Comparison of ENCODE assay signal across 22 cellular contexts in genomic region chrY:7728935-7729317, GRCh38.
A peak's percentile ranks its signal among the peaks of the same experiment; 100 is the strongest.
DNase-seq lines count a peak whose midpoint lies in the region; ATAC-seq and TF ChIP-seq lines count a peak whose summit lies in the region.
"Had no signal": no experiment of that assay in that cellular context is flagged by ENCODE, and none has a peak within 500 bp of the region (broad histone marks: within the 10 kb centered on the region; RNA-seq: fewer than 3 reads in every experiment).

No MANE protein-coding gene starts in this region.

- H3K79me2 ChIP-seq in OCI-LY3 (ENCODE audit: low read length): no peaks in the 10 kb centered on the region

- no peak for TF ChIP-seq CTCF in OCI-LY3 (IDR thresholded peaks at IDR 0.05; ENCODE audit: low read depth, low read length)
- no peak for TF ChIP-seq CTCF in foreskin fibroblast (IDR thresholded peaks at IDR 0.05; ENCODE audit: low read depth, low read length)

- peaks cover under 1% of the 10 kb centered on the region for H3K36me3 ChIP-seq in OCI-LY3 (replicated peaks; ENCODE audit: low read depth, low read length)
- H3K36me3 ChIP-seq: cardiac muscle cell, sigmoid colon, WERI-Rb-1 had no signal

- H3K4me3 Mint-ChIP-seq in stimulated activated memory B cell treated with anti-CD40 and anti-IgM and Interleukin-4, amounts not matched to agents 10 μg/mL and 1 μg/mL and 100 μg/mL, for 72 hours: no peak overlapping the region
- H3K4me3 Mint-ChIP-seq: activated naive CD8-positive, alpha-beta T cell treated with anti-CD3 and anti-CD28 coated beads, Interleukin-2, amount 10 ng/mL, durations not matched to agents 7 days and 5 days; type B pancreatic cell had no signal

- 0 out of 2 replicates have a peak, but pooled peaks cover 5% of the 10 kb centered on the region for H3K9me3 ChIP-seq in OCI-LY3 (ENCODE audit: insufficient read depth, low read length)
- H3K9me3 ChIP-seq: mucosa of descending colon, sigmoid colon had no signal

- H3K27ac Mint-ChIP-seq in stimulated activated memory B cell treated with anti-CD40 and anti-IgM and Interleukin-4, amounts not matched to agents 10 μg/mL and 1 μg/mL and 100 μg/mL, for 72 hours: peak overlapping the region; percentile 73
- H3K27ac Mint-ChIP-seq: activated naive CD8-positive, alpha-beta T cell treated with anti-CD3 and anti-CD28 coated beads, Interleukin-2, amount 10 ng/mL, durations not matched to agents 7 days and 5 days; type B pancreatic cell had no signal

- peak; percentile 32 to 38 for DNase-seq in activated CD4-positive, alpha-beta T cell treated with anti-CD3 and anti-CD28 coated beads, Interleukin-2, amount 50 U/mL, for 48 hours
- DNase-seq in activated CD4-positive, alpha-beta T cell treated with anti-CD3 and anti-CD28 coated beads, Interleukin-2, amount 50 U/mL, for 4 hours: no peak
- DNase-seq in foreskin fibroblast (peak; percentile 24 to 51), SKM-1 (lab: John Stamatoyannopoulos, UW; ENCODE audit: unreplicated experiment) (no peak), NAMALWA (ENCODE audit: low spot score) (no peak)
- DNase-seq: activated naive CD8-positive, alpha-beta T cell treated with anti-CD3 and anti-CD28 coated beads, Interleukin-2, amount 10 ng/mL, durations not matched to agents 7 days and 5 days; DMS53; effector memory CD4-positive, alpha-beta T cell; IMR-90; left cardiac atrium; mucosa of descending colon; NCI-H2029 treated with DMSO at 0.1 percent for 48 hours; NCI-H526 treated with DMSO at 0.1 percent for 48 hours; sigmoid colon; WERI-Rb-1 had no signal

- no peaks in the 10 kb centered on the region for H4K20me1 ChIP-seq in OCI-LY3 (ENCODE audit: insufficient read depth, low read length)

- no peak for ATAC-seq in stimulated activated memory B cell treated with anti-CD40 and anti-IgM and Interleukin-4, amounts not matched to agents 10 μg/mL and 1 μg/mL and 100 μg/mL, for 72 hours
- no peak for ATAC-seq in GM21619 (IDR thresholded peaks at IDR 0.05; ENCODE audit: unreplicated experiment)
- ATAC-seq: mucosa of descending colon, Panc1 had no signal

- peak overlapping the region; percentile 100 for H3K27ac ChIP-seq in OCI-LY3 (ENCODE audit: low read length)
- H3K27ac ChIP-seq: C4-2B, cardiac muscle cell, WERI-Rb-1 had no signal

- H3K4me1 Mint-ChIP-seq in stimulated activated memory B cell treated with anti-CD40 and anti-IgM and Interleukin-4, amounts not matched to agents 10 μg/mL and 1 μg/mL and 100 μg/mL, for 72 hours: peaks cover 55% of the 10 kb centered on the region
- H3K4me1 Mint-ChIP-seq: activated naive CD8-positive, alpha-beta T cell treated with anti-CD3 and anti-CD28 coated beads, Interleukin-2, amount 10 ng/mL, durations not matched to agents 7 days and 5 days had no signal

- no peaks in the 10 kb centered on the region for H3K36me3 Mint-ChIP-seq in stimulated activated memory B cell treated with anti-CD40 and anti-IgM and Interleukin-4, amounts not matched to agents 10 μg/mL and 1 μg/mL and 100 μg/mL, for 72 hours
- H3K36me3 Mint-ChIP-seq: activated naive CD8-positive, alpha-beta T cell treated with anti-CD3 and anti-CD28 coated beads, Interleukin-2, amount 10 ng/mL, durations not matched to agents 7 days and 5 days; type B pancreatic cell had no signal

- H3K9ac ChIP-seq in OCI-LY3 (ENCODE audit: low read length): peak overlapping the region; percentile 83; the same call in 1 of the 2 replicates

- peak overlapping the region; percentile 4; the same call in 1 of the 2 replicates for H2AFZ ChIP-seq in OCI-LY3 (ENCODE audit: low read depth, low read length)

- no peaks in the 10 kb centered on the region for H3K27me3 Mint-ChIP-seq in stimulated activated memory B cell treated with anti-CD40 and anti-IgM and Interleukin-4, amounts not matched to agents 10 μg/mL and 1 μg/mL and 100 μg/mL, for 72 hours
- H3K27me3 Mint-ChIP-seq: activated naive CD8-positive, alpha-beta T cell treated with anti-CD3 and anti-CD28 coated beads, Interleukin-2, amount 10 ng/mL, durations not matched to agents 7 days and 5 days; type B pancreatic cell had no signal

- no peaks in the 10 kb centered on the region for H3K27me3 ChIP-seq in OCI-LY3 (ENCODE audit: low read depth, low read length)
- H3K27me3 ChIP-seq: cardiac muscle cell, sigmoid colon had no signal

- H3K4me2 ChIP-seq in OCI-LY3 (ENCODE audit: low read length): 0 out of 2 replicates have a peak overlapping the region, but pooled peaks have one; percentile 6

- H3K4me3 ChIP-seq in OCI-LY3 (ENCODE audit: low read length) (no peak overlapping the region), foreskin fibroblast (ENCODE audit: low read depth in 1 of 2, low read length in 2 of 2) (no peak overlapping the region)
- H3K4me3 ChIP-seq: cardiac muscle cell, mucosa of descending colon, sigmoid colon had no signal

- H3K4me1 ChIP-seq in OCI-LY3 (ENCODE audit: low read length): peaks cover 97% of the 10 kb centered on the region

- no peaks in the 10 kb centered on the region for H3K9me3 Mint-ChIP-seq in stimulated activated memory B cell treated with anti-CD40 and anti-IgM and Interleukin-4, amounts not matched to agents 10 μg/mL and 1 μg/mL and 100 μg/mL, for 72 hours
- H3K9me3 Mint-ChIP-seq: activated naive CD8-positive, alpha-beta T cell treated with anti-CD3 and anti-CD28 coated beads, Interleukin-2, amount 10 ng/mL, durations not matched to agents 7 days and 5 days; type B pancreatic cell had no signal

Comparison
In these comparisons a context has a peak if more than half of its experiments do, and no peak if none do; other contexts are left out.
1. DNase-seq: peak in activated CD4-positive, alpha-beta T cell treated with anti-CD3 and anti-CD28 coated beads, Interleukin-2, amount 50 U/mL, for 48 hours (2 of 2) and foreskin fibroblast (2 of 2); none in activated CD4-positive, alpha-beta T cell treated with anti-CD3 and anti-CD28 coated beads, Interleukin-2, amount 50 U/mL, for 4 hours (0 of 2), SKM-1 (single experiment) and NAMALWA (single experiment).